ENCODE assay signal across 8 cellular contexts in genomic region chrX:20141281-20142220, GRCh38. TPM values are rescaled to one million over a fixed set of nuclear protein-coding genes. Genes with fewer than 3 reads are reported as not detected.
DNase-seq lines count a peak whose midpoint lies in the region; ATAC-seq and TF ChIP-seq lines count a peak whose summit lies in the region.

EIF1AX (minus strand) TSS chrX:20141838; CDS start chrX:20141640, 198 bp downstream.

- H3K9me3 Mint-ChIP-seq in activated B cell treated with CpG ODN at 0.5 μM for 24 hours (no peaks in the 10 kb centered on the region), immature natural killer cell (no peaks in the 10 kb centered on the region)

- no peaks in the 10 kb centered on the region for H3K9me3 ChIP-seq in spleen

- POLR2A ChIA-PET in activated B cell treated with CpG ODN at 0.5 μM for 24 hours (lab: Charles Lee): interaction anchor here (0.6 to 2.8 kb wide), 3 partner anchors 9 to 125 kb away, joined by 4 to 15 read pairs (median 4); partner anchors contain the start of gene RPS6KA3

- in situ Hi-C loops in GM18951 (cut with MboI; ENCODE audit: low sequenced_read_pairs, unreplicated experiment): no loop called here

- H3K4me1 Mint-ChIP-seq in activated B cell treated with CpG ODN at 0.5 μM for 24 hours: peaks cover 23% of the 10 kb centered on the region
- H3K4me1 Mint-ChIP-seq in immature natural killer cell: peaks cover 31 to 41% of the 10 kb centered on the region in 2 donors

- TF ChIP-seq POLR2A in GM18951 (IDR thresholded peaks at IDR 0.05; ENCODE audit: extremely low read depth, insufficient read depth, insufficient read length): peak; percentile 78
- peak in 2 of 3 donors; percentile 74 to 82 for TF ChIP-seq POLR2A in spleen (IDR thresholded peaks at IDR 0.05)

- H3K36me3 Mint-ChIP-seq in activated B cell treated with CpG ODN at 0.5 μM for 24 hours (ENCODE audit: low read depth) (peaks cover 5% of the 10 kb centered on the region), immature natural killer cell (peaks cover 0 to 16% (median 6%) of the 10 kb centered on the region in 3 donors)

- WGBS in spleen, 5 donors: 0 to 6% (median 3%) methylated on average over 25 to 80 of the region's 82 CpGs

- no peaks in the 10 kb centered on the region for H3K27me3 ChIP-seq in spleen (replicated peaks in 1 of 7)

- ATAC-seq in HG03196 (IDR thresholded peaks at IDR 0.05; ENCODE audit: unreplicated experiment) (peak; percentile 98), activated B cell treated with CpG ODN at 0.5 μM for 24 hours (ENCODE audit: low read depth) (peak; percentile 99)

- no peaks in the 10 kb centered on the region for H3K27me3 Mint-ChIP-seq in activated B cell treated with CpG ODN at 0.5 μM for 24 hours
- peaks cover 0 to 8% (median 2%) of the 10 kb centered on the region in 3 donors for H3K27me3 Mint-ChIP-seq in immature natural killer cell (ENCODE audit: low read depth in 3 of 3)

- CTCF ChIA-PET in activated B cell treated with CpG ODN at 0.5 μM for 24 hours (lab: Charles Lee): no interaction called here

- intact Hi-C loops in activated B cell treated with CpG ODN at 0.5 μM for 24 hours (cut with micrococcal nuclease) (loop anchor here (1.0 to 5.0 kb wide), 5 partner anchors 81 to 1157 kb away; partner anchors contain the start of genes BCLAF3 and PHKA2), spleen (cut with DNase I; ENCODE audit: low total_unique reads) (no loop called here)

- H3K27ac Mint-ChIP-seq in activated B cell treated with CpG ODN at 0.5 μM for 24 hours: peak within 1 kb of the TSS; percentile 83
- H3K27ac Mint-ChIP-seq in immature natural killer cell: peak within 1 kb of the TSS; percentile 77 to 94 (median 92)

- peak within 1 kb of the TSS; percentile 30 for H3K27ac ChIP-seq in caudate nucleus (ENCODE audit: low read depth, low read length)
- peak within 1 kb of the TSS; percentile 84 to 95 (median 90) for H3K27ac ChIP-seq in spleen

- no peak for TF ChIP-seq CTCF in activated B cell treated with CpG ODN at 0.5 μM for 24 hours (IDR thresholded peaks at IDR 0.05)
- TF ChIP-seq CTCF in spleen (IDR thresholded peaks at IDR 0.05 in 8 of 11, conservative IDR thresholded peaks at IDR 0.05 in 3 of 11): peak in 2 of 11 experiments; percentile 14 to 24

- H3K36me3 ChIP-seq in spleen: peaks cover 0 to 25% (median 17%) of the 10 kb centered on the region in 6 donors

- DNase-seq in AG08395 (ENCODE audit: low spot score): peak; percentile 97
- DNase-seq in NCI-H345 (lab: John Stamatoyannopoulos, UW): peak; percentile 98
- DNase-seq in activated B cell treated with CpG ODN at 0.5 μM for 24 hours: peak; percentile 88
- peak; percentile 55 to 100 (median 95) for DNase-seq in caudate nucleus (lab: John Stamatoyannopoulos, UW)
- peak; percentile 99 to 100 (median 100) for DNase-seq in immature natural killer cell
- DNase-seq in spleen: peak; percentile 100

- H3K4me3 Mint-ChIP-seq in activated B cell treated with CpG ODN at 0.5 μM for 24 hours (peak within 1 kb of the TSS; percentile 88), immature natural killer cell (peak within 1 kb of the TSS; percentile 80 to 95 (median 91))

- peak within 1 kb of the TSS; percentile 63 to 96 (median 68) for H3K4me3 ChIP-seq in spleen

- peaks cover 19 to 29% (median 22%) of the 10 kb centered on the region in 6 donors for H3K4me1 ChIP-seq in spleen

RNA-seq across cellular contexts. Expression of gene EIF1AX, which starts in this region (rescaled TPM):
- total RNA-seq in activated B cell treated with CpG ODN at 0.5 μM for 24 hours (58.8 and 59.4 TPM in 2 replicates), spleen (10 to 100 TPM; 23.0 to 75.9 (median 49.1) TPM)
- polyA plus RNA-seq in immature natural killer cell (10 to 100 TPM; 61.0 to 88.7 (median 78.6) TPM), spleen (10 to 100 TPM; 24.1 to 27.3 (median 25.1) TPM)

Comparison
In these comparisons a context has a peak if more than half of its experiments do, and no peak if none do; other contexts are left out.
1. Peak in every context shown above with its lines: DNase-seq, ATAC-seq, H3K4me3 ChIP-seq and H3K27ac ChIP-seq.